Comparison of ENCODE assay signal across 1 cellular context in the genomic region with DNA sequence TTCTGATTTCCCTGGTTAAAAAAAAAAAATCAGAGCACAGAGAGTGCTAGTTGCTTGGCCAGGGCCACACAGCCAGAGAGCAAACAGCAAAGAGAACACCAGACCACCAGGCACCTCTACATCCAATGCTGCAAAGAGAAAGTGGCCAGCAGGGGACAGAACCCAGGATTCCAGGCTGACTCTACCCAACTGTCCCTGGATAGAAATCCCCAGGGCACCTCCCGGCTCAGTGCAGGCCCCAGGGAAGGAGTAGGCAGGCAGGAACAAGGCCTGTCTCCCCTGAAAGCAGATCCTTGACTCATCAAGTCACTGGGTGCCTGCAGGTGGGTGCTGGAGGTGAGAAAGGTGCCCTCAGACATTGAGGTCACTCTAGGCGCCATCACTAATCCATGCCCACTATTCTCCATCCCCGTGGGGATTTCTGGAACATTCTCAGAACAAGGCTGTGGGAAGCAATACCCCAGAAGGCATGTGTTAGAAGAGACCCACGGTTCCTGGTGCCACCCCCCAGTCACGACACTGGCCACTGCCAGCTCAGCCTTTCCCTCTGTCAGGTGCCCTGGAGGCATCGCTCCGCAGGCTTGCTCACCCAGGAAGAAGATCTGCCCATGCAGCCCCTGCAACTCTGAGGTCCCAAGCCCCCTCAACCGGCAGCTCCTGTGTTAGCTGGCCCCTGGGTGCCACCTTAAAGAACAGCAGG.
TF ChIP-seq lines count a peak whose summit lies in the region.

No MANE protein-coding gene starts in this region.

TF ChIP-seq in WTC11, 78 proteins besides CTCF, POLR2A, EP300 and RAD21:
- TF ChIP-seq, protein P1, sequence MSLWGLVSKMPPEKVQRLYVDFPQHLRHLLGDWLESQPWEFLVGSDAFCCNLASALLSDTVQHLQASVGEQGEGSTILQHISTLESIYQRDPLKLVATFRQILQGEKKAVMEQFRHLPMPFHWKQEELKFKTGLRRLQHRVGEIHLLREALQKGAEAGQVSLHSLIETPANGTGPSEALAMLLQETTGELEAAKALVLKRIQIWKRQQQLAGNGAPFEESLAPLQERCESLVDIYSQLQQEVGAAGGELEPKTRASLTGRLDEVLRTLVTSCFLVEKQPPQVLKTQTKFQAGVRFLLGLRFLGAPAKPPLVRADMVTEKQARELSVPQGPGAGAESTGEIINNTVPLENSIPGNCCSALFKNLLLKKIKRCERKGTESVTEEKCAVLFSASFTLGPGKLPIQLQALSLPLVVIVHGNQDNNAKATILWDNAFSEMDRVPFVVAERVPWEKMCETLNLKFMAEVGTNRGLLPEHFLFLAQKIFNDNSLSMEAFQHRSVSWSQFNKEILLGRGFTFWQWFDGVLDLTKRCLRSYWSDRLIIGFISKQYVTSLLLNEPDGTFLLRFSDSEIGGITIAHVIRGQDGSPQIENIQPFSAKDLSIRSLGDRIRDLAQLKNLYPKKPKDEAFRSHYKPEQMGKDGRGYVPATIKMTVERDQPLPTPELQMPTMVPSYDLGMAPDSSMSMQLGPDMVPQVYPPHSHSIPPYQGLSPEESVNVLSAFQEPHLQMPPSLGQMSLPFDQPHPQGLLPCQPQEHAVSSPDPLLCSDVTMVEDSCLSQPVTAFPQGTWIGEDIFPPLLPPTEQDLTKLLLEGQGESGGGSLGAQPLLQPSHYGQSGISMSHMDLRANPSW (CRISPR knock-in tag; conservative IDR thresholded peaks at IDR 0.05; ENCODE audit: low read depth), result no peak
- TF ChIP-seq NFE2L1 (CRISPR knock-in tag; IDR thresholded peaks at IDR 0.05) (no peak), EMX1 (CRISPR knock-in tag; IDR thresholded peaks at IDR 0.05) (no peak), KAT7 (CRISPR knock-in tag; IDR thresholded peaks at IDR 0.05; ENCODE audit: borderline replicate concordance) (no peak)
- TF ChIP-seq, protein P2, sequence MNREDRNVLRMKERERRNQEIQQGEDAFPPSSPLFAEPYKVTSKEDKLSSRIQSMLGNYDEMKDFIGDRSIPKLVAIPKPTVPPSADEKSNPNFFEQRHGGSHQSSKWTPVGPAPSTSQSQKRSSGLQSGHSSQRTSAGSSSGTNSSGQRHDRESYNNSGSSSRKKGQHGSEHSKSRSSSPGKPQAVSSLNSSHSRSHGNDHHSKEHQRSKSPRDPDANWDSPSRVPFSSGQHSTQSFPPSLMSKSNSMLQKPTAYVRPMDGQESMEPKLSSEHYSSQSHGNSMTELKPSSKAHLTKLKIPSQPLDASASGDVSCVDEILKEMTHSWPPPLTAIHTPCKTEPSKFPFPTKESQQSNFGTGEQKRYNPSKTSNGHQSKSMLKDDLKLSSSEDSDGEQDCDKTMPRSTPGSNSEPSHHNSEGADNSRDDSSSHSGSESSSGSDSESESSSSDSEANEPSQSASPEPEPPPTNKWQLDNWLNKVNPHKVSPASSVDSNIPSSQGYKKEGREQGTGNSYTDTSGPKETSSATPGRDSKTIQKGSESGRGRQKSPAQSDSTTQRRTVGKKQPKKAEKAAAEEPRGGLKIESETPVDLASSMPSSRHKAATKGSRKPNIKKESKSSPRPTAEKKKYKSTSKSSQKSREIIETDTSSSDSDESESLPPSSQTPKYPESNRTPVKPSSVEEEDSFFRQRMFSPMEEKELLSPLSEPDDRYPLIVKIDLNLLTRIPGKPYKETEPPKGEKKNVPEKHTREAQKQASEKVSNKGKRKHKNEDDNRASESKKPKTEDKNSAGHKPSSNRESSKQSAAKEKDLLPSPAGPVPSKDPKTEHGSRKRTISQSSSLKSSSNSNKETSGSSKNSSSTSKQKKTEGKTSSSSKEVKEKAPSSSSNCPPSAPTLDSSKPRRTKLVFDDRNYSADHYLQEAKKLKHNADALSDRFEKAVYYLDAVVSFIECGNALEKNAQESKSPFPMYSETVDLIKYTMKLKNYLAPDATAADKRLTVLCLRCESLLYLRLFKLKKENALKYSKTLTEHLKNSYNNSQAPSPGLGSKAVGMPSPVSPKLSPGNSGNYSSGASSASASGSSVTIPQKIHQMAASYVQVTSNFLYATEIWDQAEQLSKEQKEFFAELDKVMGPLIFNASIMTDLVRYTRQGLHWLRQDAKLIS (CRISPR knock-in tag; IDR thresholded peaks at IDR 0.05; ENCODE audit: borderline replicate concordance), result no peak
